ENCODE assay signal across 8 cellular contexts in genomic region chr21:35800796-35801385, GRCh38.
DNase-seq lines count a peak whose midpoint lies in the region; ATAC-seq and TF ChIP-seq lines count a peak whose summit lies in the region.
"Not testable (repeated sequence)": the region's sequence is repeated elsewhere in the genome, so short reads cannot be mapped to it uniquely, and the experiment has no call there.

No MANE protein-coding gene starts in this region.

- POLR2A ChIA-PET in OCI-LY7 (lab: Charles Lee), result not testable (repeated sequence)

- intact Hi-C loops in Calu3 (cut with micrococcal nuclease; ENCODE audit: unreplicated experiment); OCI-LY7 (cut with micrococcal nuclease; ENCODE audit: unreplicated experiment); prostate gland (cut with DNase I): not testable (repeated sequence)

- H3K9me3 ChIP-seq in BLaER1, result peaks cover 67% of the 10 kb centered on the region
- not testable (repeated sequence) for H3K9me3 ChIP-seq in OCI-LY7 (ENCODE audit: low read length); adipocyte (ENCODE audit: control insufficient read depth, low read length); prostate gland

- H4K20me1 ChIP-seq in BLaER1; OCI-LY7 (ENCODE audit: insufficient read depth, low read length): not testable (repeated sequence)

- not testable (repeated sequence) for BruUV-seq in Calu3 (replicated peaks; lab: Mats Ljungman, UMichigan); OCI-LY7 (replicated peaks; lab: Mats Ljungman, UMichigan)

- peaks cover 10% of the 10 kb centered on the region for H3K4me1 ChIP-seq in BLaER1
- peaks cover 13% of the 10 kb centered on the region for H3K4me1 ChIP-seq in OCI-LY7 (ENCODE audit: insufficient read depth, low read length, poor library complexity, severe bottlenecking)
- peaks cover 26% of the 10 kb centered on the region for H3K4me1 ChIP-seq in adipocyte (ENCODE audit: control insufficient read depth, insufficient read depth, low read length)
- not testable (repeated sequence) for H3K4me1 ChIP-seq in prostate gland (replicated peaks)

- peaks cover 32% of the 10 kb centered on the region for H3K4me1 Mint-ChIP-seq in Calu3 (ENCODE audit: low read depth, unreplicated experiment)
- H3K4me1 Mint-ChIP-seq in chondrocyte (ENCODE audit: low read depth), result peaks cover 13% of the 10 kb centered on the region

- CTCF ChIA-PET in Calu3 (lab: Charles Lee); OCI-LY7 (lab: Charles Lee; ENCODE audit: unreplicated experiment): not testable (repeated sequence)

- H3K27ac Mint-ChIP-seq in Calu3 (ENCODE audit: unreplicated experiment) (peak overlapping the region; percentile 43), chondrocyte (ENCODE audit: unreplicated experiment) (peak overlapping the region; percentile 9)

- not testable (repeated sequence) for H3K27ac ChIP-seq in BLaER1; OCI-LY7 (ENCODE audit: low read depth, low read length, poor library complexity, severe bottlenecking)
- peak overlapping the region in 1 of 2 donors; percentile 32 for H3K27ac ChIP-seq in prostate gland

- H3K9me3 Mint-ChIP-seq in Calu3 (ENCODE audit: low read depth, unreplicated experiment); chondrocyte (ENCODE audit: low read depth): not testable (repeated sequence)

- not testable (repeated sequence) for H3K36me3 ChIP-seq in BLaER1; OCI-LY7 (ENCODE audit: insufficient read depth, low read length); adipocyte (ENCODE audit: control insufficient read depth, insufficient read depth, low read length, severe bottlenecking); prostate gland

- H3K4me3 ChIP-seq in BLaER1; Jurkat, Clone E6-1 (ENCODE audit: low read length); OCI-LY7 (ENCODE audit: low read depth, low read length, poor library complexity, severe bottlenecking); prostate gland: not testable (repeated sequence)
- H3K4me3 ChIP-seq in adipocyte (ENCODE audit: low read length), result peak overlapping the region; percentile 14

- not testable (repeated sequence) for H3K4me3 Mint-ChIP-seq in Calu3 (ENCODE audit: low read depth, unreplicated experiment); chondrocyte (ENCODE audit: unreplicated experiment)

- not testable (repeated sequence) for H3K9ac ChIP-seq in BLaER1
- H3K9ac ChIP-seq in adipocyte (ENCODE audit: low read length), result peak overlapping the region; percentile 50

- H3K4me2 ChIP-seq in BLaER1, result peak overlapping the region; percentile 43
- 0 out of 2 replicates have a peak overlapping the region, but pooled peaks have one; percentile 12 for H3K4me2 ChIP-seq in OCI-LY7 (ENCODE audit: low read length)

- H3K79me2 ChIP-seq in OCI-LY7 (ENCODE audit: insufficient read depth, low read depth, low read length), result not testable (repeated sequence)

- not testable (repeated sequence) for TF ChIP-seq POLR2A in prostate gland (IDR thresholded peaks at IDR 0.05)

- H3K36me3 Mint-ChIP-seq in Calu3 (ENCODE audit: insufficient read depth, unreplicated experiment); chondrocyte (ENCODE audit: low read depth): not testable (repeated sequence)

- H2AFZ ChIP-seq in OCI-LY7 (ENCODE audit: low read length), result not testable (repeated sequence)

- 58% methylated on average over 9 of the region's 9 CpGs for WGBS in prostate gland

- not testable (repeated sequence) for H3K27me3 ChIP-seq in BLaER1; adipocyte (replicated peaks; ENCODE audit: control insufficient read depth, insufficient read depth, low read length); prostate gland (replicated peaks; ENCODE audit: insufficient read depth)

- H3K27me3 Mint-ChIP-seq in Calu3 (ENCODE audit: unreplicated experiment); chondrocyte (ENCODE audit: low read depth): not testable (repeated sequence)

- ATAC-seq in esophagus mucosa, result peak; percentile 46

- DNase-seq in Calu3 (peak; percentile 10), prostate gland (ENCODE audit: low spot score) (peak; percentile 22)
- peak; percentile 10 for DNase-seq in Jurkat, Clone E6-1 (ENCODE audit: low read depth, low spot score)
- DNase-seq in OCI-LY7 (ENCODE audit: low spot score); adipocyte (ENCODE audit: low read depth); chondrocyte (ENCODE audit: low spot score): not testable (repeated sequence)

- not testable (repeated sequence) for H3K9me2 ChIP-seq in OCI-LY7 (ENCODE audit: insufficient read depth, low read length)

- TF ChIP-seq CTCF in Calu3 (IDR thresholded peaks at IDR 0.05; ENCODE audit: unreplicated experiment); OCI-LY7 (conservative IDR thresholded peaks at IDR 0.05; ENCODE audit: low read length); chondrocyte (IDR thresholded peaks at IDR 0.05); prostate gland (IDR thresholded peaks at IDR 0.05): not testable (repeated sequence)
